ENCODE assay signal across 39 cellular contexts in genomic region chr9:15975101-15975778, GRCh38.
"Had no signal": no experiment of that assay in that cellular context is flagged by ENCODE, and none has a peak within 500 bp of the region (broad histone marks: within the 10 kb centered on the region; RNA-seq: fewer than 3 reads in every experiment).

No MANE protein-coding gene starts in this region.

- H3K27ac Mint-ChIP-seq: activated B cell treated with CpG ODN at 0.5 μM for 24 hours; activated CD4-positive, alpha-beta memory T cell treated with anti-CD3 and anti-CD28 coated beads for 36 hours; activated CD4-positive, alpha-beta T cell treated with anti-CD3 and anti-CD28 coated beads, Interleukin-2, amount 10 ng/mL, durations not matched to agents 24 days and 14 days; activated CD8-positive, alpha-beta T cell treated with anti-CD3 and anti-CD28 coated beads for 36 hours; activated naive CD4-positive, alpha-beta T cell treated with anti-CD3 and anti-CD28 coated beads for 36 hours; activated naive CD4-positive, alpha-beta T cell treated with anti-CD3 and anti-CD28 coated beads, Interleukin-2, amount 50 U/mL, for 24 hours; activated naive CD8-positive, alpha-beta T cell; activated naive CD8-positive, alpha-beta T cell treated with anti-CD3 and anti-CD28 coated beads, Interleukin-2, amount 10 ng/mL, durations not matched to agents 7 days and 5 days; activated naive CD8-positive, alpha-beta T cell treated with anti-CD3 and anti-CD28 coated beads, Interleukin-2, amount 50 U/mL, for 24 hours; activated T-cell treated with anti-CD3 and anti-CD28 coated beads, Interleukin-2, amount 50 U/mL, for 72 hours; activated T-helper 1 cell treated with anti-CD3 and anti-CD28 coated beads, Interleukin-12 subunit alpha, Interleukin-12 subunit beta, Interleukin-2, Interleukin-4 antibody, amounts not matched to agents 30 ng/mL and 10 ng/mL and 1 ng/mL, durations not matched to agents 14 hours and 24 hours and 36 hours; activated T-helper 17 cell treated with anti-CD3 and anti-CD28 coated beads, Interleukin-2, amount 50 U/mL, for 72 hours; brain; T-helper 1 cell treated with Interleukin-12 subunit alpha and Interleukin-12 subunit beta and Interleukin-4 antibody, amounts not matched to agents 30 μg/mL and 1 μg/mL, for 36 hours; T-helper 2 cell treated with Interferon-gamma antibody and Interleukin-4, amounts not matched to agents 5 μg/mL and 100 μg/mL, for 36 hours had no signal

- FAIRE-seq: bronchial epithelial cell, TTC549 had no signal

- H3K9me3 Mint-ChIP-seq: activated B cell treated with CpG ODN at 0.5 μM for 24 hours; activated CD4-positive, alpha-beta T cell treated with anti-CD3 and anti-CD28 coated beads, Interleukin-2, amount 10 ng/mL, durations not matched to agents 24 days and 14 days; activated CD8-positive, alpha-beta T cell treated with anti-CD3 and anti-CD28 coated beads for 36 hours; activated naive CD4-positive, alpha-beta T cell treated with anti-CD3 and anti-CD28 coated beads, Interleukin-2, amount 50 U/mL, for 24 hours; activated naive CD8-positive, alpha-beta T cell treated with anti-CD3 and anti-CD28 coated beads, Interleukin-2, amount 10 ng/mL, durations not matched to agents 7 days and 5 days; activated naive CD8-positive, alpha-beta T cell treated with anti-CD3 and anti-CD28 coated beads, Interleukin-2, amount 50 U/mL, for 24 hours; activated T-cell treated with anti-CD3 and anti-CD28 coated beads, Interleukin-2, amount 50 U/mL, for 72 hours; activated T-helper 1 cell treated with anti-CD3 and anti-CD28 coated beads, Interleukin-12 subunit alpha, Interleukin-12 subunit beta, Interleukin-2, Interleukin-4 antibody, amounts not matched to agents 30 ng/mL and 10 ng/mL and 1 ng/mL, durations not matched to agents 14 hours and 24 hours and 36 hours; brain; central memory CD8-positive, alpha-beta T cell; T-helper 1 cell treated with Interleukin-12 subunit alpha and Interleukin-12 subunit beta and Interleukin-4 antibody, amounts not matched to agents 30 μg/mL and 1 μg/mL, for 36 hours; T-helper 2 cell treated with Interferon-gamma antibody and Interleukin-4, amounts not matched to agents 5 μg/mL and 100 μg/mL, for 36 hours had no signal

- H3K27ac ChIP-seq: ascending aorta, cardiac muscle cell, VCaP had no signal

- H3K4me3 Mint-ChIP-seq: activated B cell treated with CpG ODN at 0.5 μM for 24 hours; activated CD4-positive, alpha-beta memory T cell treated with anti-CD3 and anti-CD28 coated beads for 36 hours; activated CD4-positive, alpha-beta T cell treated with anti-CD3 and anti-CD28 coated beads, Interleukin-2, amount 10 ng/mL, durations not matched to agents 24 days and 14 days; activated CD8-positive, alpha-beta T cell treated with anti-CD3 and anti-CD28 coated beads for 36 hours; activated naive CD4-positive, alpha-beta T cell treated with anti-CD3 and anti-CD28 coated beads for 36 hours; activated naive CD4-positive, alpha-beta T cell treated with anti-CD3 and anti-CD28 coated beads, Interleukin-2, amount 50 U/mL, for 24 hours; activated naive CD8-positive, alpha-beta T cell; activated naive CD8-positive, alpha-beta T cell treated with anti-CD3 and anti-CD28 coated beads, Interleukin-2, amount 10 ng/mL, durations not matched to agents 7 days and 5 days; activated naive CD8-positive, alpha-beta T cell treated with anti-CD3 and anti-CD28 coated beads, Interleukin-2, amount 50 U/mL, for 24 hours; activated T-cell treated with anti-CD3 and anti-CD28 coated beads, Interleukin-2, amount 50 U/mL, for 4 hours; activated T-cell treated with anti-CD3 and anti-CD28 coated beads, Interleukin-2, amount 50 U/mL, for 72 hours; activated T-helper 1 cell treated with anti-CD3 and anti-CD28 coated beads, Interleukin-12 subunit alpha, Interleukin-12 subunit beta, Interleukin-2, Interleukin-4 antibody, amounts not matched to agents 30 ng/mL and 10 ng/mL and 1 ng/mL, durations not matched to agents 14 hours and 24 hours and 36 hours; activated T-helper 17 cell treated with anti-CD3 and anti-CD28 coated beads, Interleukin-2, amount 50 U/mL, for 72 hours; brain; central memory CD8-positive, alpha-beta T cell; T-helper 1 cell treated with Interleukin-12 subunit alpha and Interleukin-12 subunit beta and Interleukin-4 antibody, amounts not matched to agents 30 μg/mL and 1 μg/mL, for 36 hours; T-helper 2 cell treated with Interferon-gamma antibody and Interleukin-4, amounts not matched to agents 5 μg/mL and 100 μg/mL, for 36 hours had no signal

- H3K4me3 ChIP-seq: ascending aorta, cardiac muscle cell had no signal

- H3K4me1 ChIP-seq: ascending aorta had no signal

- H3K4me1 Mint-ChIP-seq: activated B cell treated with CpG ODN at 0.5 μM for 24 hours; activated CD4-positive, alpha-beta T cell treated with anti-CD3 and anti-CD28 coated beads, Interleukin-2, amount 10 ng/mL, durations not matched to agents 24 days and 14 days; activated naive CD4-positive, alpha-beta T cell treated with anti-CD3 and anti-CD28 coated beads, Interleukin-2, amount 50 U/mL, for 24 hours; activated naive CD8-positive, alpha-beta T cell treated with anti-CD3 and anti-CD28 coated beads, Interleukin-2, amount 50 U/mL, for 24 hours; activated T-helper 17 cell treated with anti-CD3 and anti-CD28 coated beads, Interleukin-2, amount 50 U/mL, for 72 hours; brain; central memory CD8-positive, alpha-beta T cell had no signal

- H3K36me3 ChIP-seq: ascending aorta, cardiac muscle cell had no signal

- H3K27me3 ChIP-seq: ascending aorta, cardiac muscle cell had no signal

- H3K36me3 Mint-ChIP-seq: activated CD4-positive, alpha-beta memory T cell treated with anti-CD3 and anti-CD28 coated beads for 36 hours; activated naive CD4-positive, alpha-beta T cell treated with anti-CD3 and anti-CD28 coated beads, Interleukin-2, amount 50 U/mL, for 24 hours; activated naive CD8-positive, alpha-beta T cell; activated naive CD8-positive, alpha-beta T cell treated with anti-CD3 and anti-CD28 coated beads, Interleukin-2, amount 10 ng/mL, durations not matched to agents 7 days and 5 days; brain had no signal

- DNase-seq: activated B cell treated with CpG ODN at 0.5 μM for 24 hours; activated CD4-positive, alpha-beta memory T cell treated with anti-CD3 and anti-CD28 coated beads for 36 hours; activated CD4-positive, alpha-beta T cell treated with anti-CD3 and anti-CD28 coated beads for 4 hours; activated CD4-positive, alpha-beta T cell treated with anti-CD3 and anti-CD28 coated beads, Interleukin-2, amount 10 ng/mL, durations not matched to agents 24 days and 14 days; activated CD4-positive, alpha-beta T cell treated with anti-CD3 and anti-CD28 coated beads, Interleukin-2, amount 50 U/mL, for 1 hour; activated CD4-positive, alpha-beta T cell treated with anti-CD3 and anti-CD28 coated beads, Interleukin-2, amount 50 U/mL, for 4 hours; activated CD4-positive, CD25-positive, alpha-beta regulatory T cell treated with anti-CD3 and anti-CD28 coated beads, Interleukin-2, amount 50 U/mL, for 72 hours; activated CD8-positive, alpha-beta memory T cell treated with anti-CD3 and anti-CD28 coated beads, Interleukin-2, amount 50 U/mL, for 4 hours; activated CD8-positive, alpha-beta T cell treated with anti-CD3 and anti-CD28 coated beads for 36 hours; activated effector memory CD4-positive, alpha-beta T cell treated with anti-CD3 and anti-CD28 coated beads, Interleukin-2, amount 50 U/mL, for 16 hours; activated gamma-delta T cell treated with Interleukin-2 at 50 U/mL for 16 hours; activated naive CD4-positive, alpha-beta T cell; activated naive CD4-positive, alpha-beta T cell treated with anti-CD3 and anti-CD28 coated beads for 36 hours; activated naive CD8-positive, alpha-beta T cell treated with anti-CD3 and anti-CD28 coated beads, Interleukin-2, amount 10 ng/mL, durations not matched to agents 7 days and 5 days; activated naive CD8-positive, alpha-beta T cell treated with anti-CD3 and anti-CD28 coated beads, Interleukin-2, amount 50 U/mL, for 24 hours; activated T-cell treated with anti-CD3 and anti-CD28 coated beads for 4 hours; activated T-cell treated with anti-CD3 and anti-CD28 coated beads, Interleukin-2, amount 50 U/mL, for 1 hour; activated T-cell treated with anti-CD3 and anti-CD28 coated beads, Interleukin-2, amount 50 U/mL, for 4 hours; activated T-cell treated with anti-CD3 and anti-CD28 coated beads, Interleukin-2, amount 50 U/mL, for 72 hours; amygdala; anterior cingulate cortex; caudate nucleus; cerebellar nuclear complex; T-helper 1 cell; T-helper 2 cell; T-helper 9 cell had no signal

- ATAC-seq: activated CD8-positive, alpha-beta T cell treated with anti-CD3 and anti-CD28 coated beads for 36 hours; activated naive CD8-positive, alpha-beta T cell treated with anti-CD3 and anti-CD28 coated beads, Interleukin-2, amount 50 U/mL, for 24 hours; activated T-cell treated with anti-CD3 and anti-CD28 coated beads, Interleukin-2, amount 50 U/mL, for 4 hours; activated T-cell treated with anti-CD3 and anti-CD28 coated beads, Interleukin-2, amount 50 U/mL, for 72 hours; activated T-helper 17 cell treated with anti-CD3 and anti-CD28 coated beads, Interleukin-2, amount 50 U/mL, for 72 hours had no signal

- H3K27me3 Mint-ChIP-seq: activated B cell treated with CpG ODN at 0.5 μM for 24 hours; activated CD4-positive, alpha-beta memory T cell treated with anti-CD3 and anti-CD28 coated beads for 36 hours; activated CD4-positive, alpha-beta T cell treated with anti-CD3 and anti-CD28 coated beads, Interleukin-2, amount 10 ng/mL, durations not matched to agents 24 days and 14 days; activated CD8-positive, alpha-beta T cell treated with anti-CD3 and anti-CD28 coated beads for 36 hours; activated naive CD4-positive, alpha-beta T cell treated with anti-CD3 and anti-CD28 coated beads, Interleukin-2, amount 50 U/mL, for 24 hours; activated naive CD8-positive, alpha-beta T cell; activated naive CD8-positive, alpha-beta T cell treated with anti-CD3 and anti-CD28 coated beads, Interleukin-2, amount 10 ng/mL, durations not matched to agents 7 days and 5 days; activated naive CD8-positive, alpha-beta T cell treated with anti-CD3 and anti-CD28 coated beads, Interleukin-2, amount 50 U/mL, for 24 hours; activated T-helper 17 cell treated with anti-CD3 and anti-CD28 coated beads, Interleukin-2, amount 50 U/mL, for 72 hours; central memory CD8-positive, alpha-beta T cell had no signal

- H3K9me3 ChIP-seq: ascending aorta had no signal
